1 cellular context compared by ENCODE assay signal in the genomic region with DNA sequence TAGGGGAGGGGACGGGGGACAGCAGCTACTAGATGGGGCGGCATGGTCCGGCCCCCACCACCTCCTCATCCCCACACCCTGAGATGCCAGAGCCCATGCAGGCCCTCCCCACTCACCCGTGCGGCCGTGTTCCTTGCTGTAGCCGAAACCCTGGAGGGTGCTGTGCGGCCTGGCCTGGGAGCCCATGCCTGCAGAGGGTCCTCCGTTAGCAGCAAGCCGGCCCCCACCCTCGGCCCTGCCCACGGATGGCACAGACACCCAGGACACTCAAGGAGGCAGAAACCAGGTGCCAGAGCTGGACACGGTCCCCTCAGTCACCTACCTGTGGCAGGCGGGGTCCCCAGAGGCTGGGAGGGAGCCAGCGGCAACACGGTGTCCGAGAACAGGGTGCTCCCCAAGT.
TF ChIP-seq lines count a peak whose summit lies in the region.

No MANE protein-coding gene starts in this region.

TF ChIP-seq in H1, 55 proteins besides CTCF, POLR2A, EP300 and RAD21:
- TF ChIP-seq HDAC2 (IDR thresholded peaks at IDR 0.05; ENCODE audit: borderline replicate concordance in 1 of 2, low read depth in 2 of 2, low read length in 2 of 2): no peak
- TF ChIP-seq BACH1 (IDR thresholded peaks at IDR 0.05; ENCODE audit: low read length): no peak
- TF ChIP-seq HDAC6 (IDR thresholded peaks at IDR 0.05; ENCODE audit: low read depth, low read length): no peak
- no peak for TF ChIP-seq RFX5 (IDR thresholded peaks at IDR 0.05; ENCODE audit: borderline replicate concordance, low read depth, low read length)
- TF ChIP-seq SAP30 (IDR thresholded peaks at IDR 0.05; ENCODE audit: insufficient read depth, insufficient replicate concordance, low read length): no peak
- TF ChIP-seq CBX5 (IDR thresholded peaks at IDR 0.05; ENCODE audit: low read depth, low read length): no peak
- no peak for TF ChIP-seq PHF8 (conservative IDR thresholded peaks at IDR 0.05; ENCODE audit: low read depth, low read length)
- no peak for TF ChIP-seq MAX (IDR thresholded peaks at IDR 0.05)
- no peak for TF ChIP-seq SUZ12 (IDR thresholded peaks at IDR 0.05; ENCODE audit: low read length)
- TF ChIP-seq CEBPB (IDR thresholded peaks at IDR 0.05; ENCODE audit: low read depth, low read length): no peak
- TF ChIP-seq SIRT6 (IDR thresholded peaks at IDR 0.05; ENCODE audit: low read length): no peak
- no peak for TF ChIP-seq KDM5A (IDR thresholded peaks at IDR 0.05; ENCODE audit: low read length)
- TF ChIP-seq CBX8 (IDR thresholded peaks at IDR 0.05; ENCODE audit: borderline replicate concordance, low read depth, low read length): no peak
- TF ChIP-seq USF2 (IDR thresholded peaks at IDR 0.05; ENCODE audit: low read length): no peak
- TF ChIP-seq TAF7 (optimal IDR thresholded peaks at IDR 0.05; ENCODE audit: borderline replicate concordance, low read depth, low read length): no peak
- no peak for TF ChIP-seq SP4 (IDR thresholded peaks at IDR 0.05; ENCODE audit: low read length)
- TF ChIP-seq TAF1 (IDR thresholded peaks at IDR 0.05; ENCODE audit: low read depth, low read length): no peak
- TF ChIP-seq RXRA (IDR thresholded peaks at IDR 0.05; ENCODE audit: insufficient read depth, low read depth, low read length): no peak
- TF ChIP-seq GTF2F1 (IDR thresholded peaks at IDR 0.05; ENCODE audit: borderline replicate concordance, low read depth, low read length): no peak
- TF ChIP-seq CHD1 (IDR thresholded peaks at IDR 0.05; ENCODE audit: low read depth, low read length): no peak
